16 cellular contexts compared by ENCODE assay signal in genomic region chr9:21696411-21696865, GRCh38.
DNase-seq lines count a peak whose midpoint lies in the region; ATAC-seq, FAIRE-seq and TF ChIP-seq lines count a peak whose summit lies in the region.
"Had no signal": no experiment of that assay in that cellular context is flagged by ENCODE, and none has a peak within 500 bp of the region (broad histone marks: within the 10 kb centered on the region; RNA-seq: fewer than 3 reads in every experiment).

No MANE protein-coding gene starts in this region.

- ATAC-seq in GM18517 (IDR thresholded peaks at IDR 0.05; ENCODE audit: unreplicated experiment) = no peak
- ATAC-seq: activated CD4-positive, CD25-positive, alpha-beta regulatory T cell treated with anti-CD3 and anti-CD28 coated beads, Interleukin-2, amount 50 U/mL, for 24 hours had no signal

- no peaks in the 10 kb centered on the region for H3K9me1 ChIP-seq in keratinocyte (ENCODE audit: control insufficient read depth, extremely low read depth, insufficient read depth, low read length)

- H3K4me3 ChIP-seq in cardiac fibroblast (replicated peaks in 1 of 2; ENCODE audit: low read depth in 2 of 2, low read length in 2 of 2) (no peak overlapping the region), keratinocyte (ENCODE audit: control insufficient read depth in 2 of 3, extremely low read depth in 1 of 3, insufficient read depth in 2 of 3, low read depth in 1 of 3, low read length in 3 of 3) (no peak overlapping the region)
- H3K4me3 ChIP-seq: SK-N-MC, thyroid gland had no signal

- H3K36me3 ChIP-seq in keratinocyte (ENCODE audit: control insufficient read depth in 2 of 2, extremely low read depth in 1 of 2, insufficient read depth in 2 of 2, low read length in 2 of 2) = no peaks in the 10 kb centered on the region
- H3K36me3 ChIP-seq: thyroid gland had no signal

- H4K20me1 ChIP-seq in keratinocyte (ENCODE audit: control insufficient read depth, extremely low read depth, insufficient read depth, low read length) = no peaks in the 10 kb centered on the region

- dilution Hi-C loops in keratinocyte (cut with MboI; ENCODE audit: extremely low pct_ligation_motif_present, low sequenced_read_pairs) = no loop called here

- peak; percentile 21 for TF ChIP-seq CTCF in cardiac fibroblast (IDR thresholded peaks at IDR 0.05; ENCODE audit: low read depth, low read length)
- TF ChIP-seq CTCF in keratinocyte (optimal IDR thresholded peaks at IDR 0.05 in 1 of 3, IDR thresholded peaks at IDR 0.05 in 1 of 3, conservative IDR thresholded peaks at IDR 0.05 in 1 of 3; ENCODE audit: extremely low read depth in 1 of 3, insufficient read depth in 2 of 3, low read length in 3 of 3) = peak in 2 of 3 experiments; percentile 2 to 13

- no peak overlapping the region for H3K4me2 ChIP-seq in keratinocyte (ENCODE audit: control insufficient read depth, extremely low read depth, insufficient read depth, low read depth, low read length)

- no peak overlapping the region for H3K9ac ChIP-seq in keratinocyte (ENCODE audit: control insufficient read depth, extremely low read depth, insufficient read depth, low read length)

- H3K27me3 ChIP-seq in keratinocyte (ENCODE audit: control insufficient read depth, extremely low read depth, insufficient read depth, low read length) = no peaks in the 10 kb centered on the region
- H3K27me3 ChIP-seq: thyroid gland had no signal

- H2AFZ ChIP-seq in keratinocyte (ENCODE audit: control insufficient read depth, low read length) = no peak overlapping the region

- DNase-seq in GM03348 (ENCODE audit: low spot score) = peak; percentile 10
- DNase-seq in HT1080 (ENCODE audit: low read depth) = peak; percentile 37
- DNase-seq in cardiac fibroblast (ENCODE audit: low read depth in 2 of 2) = peak; percentile 41 to 53
- no peak for DNase-seq in keratinocyte (ENCODE audit: low read depth, low spot score)
- no peak for DNase-seq in cerebellar nuclear complex (lab: John Stamatoyannopoulos, UW)
- no peak for DNase-seq in CD1c-positive myeloid dendritic cell (ENCODE audit: extremely low spot score)
- DNase-seq: activated T-cell treated with anti-CD3 and anti-CD28 coated beads, Interleukin-2, amount 50 U/mL, for 24 hours; amniotic stem cell; effector CD8-positive, alpha-beta T cell; MV-4-11; NCI-H524 had no signal

- no peak for FAIRE-seq in keratinocyte (lab: Jason Lieb, UNC)

- no peak overlapping the region for H3K27ac ChIP-seq in keratinocyte (ENCODE audit: control insufficient read depth, insufficient read depth, low read length)
- H3K27ac ChIP-seq: SK-N-MC, thyroid gland had no signal

- no peaks in the 10 kb centered on the region for H3K79me2 ChIP-seq in keratinocyte (ENCODE audit: control insufficient read depth, insufficient read depth, low read length)

- no peaks in the 10 kb centered on the region for H3K4me1 ChIP-seq in keratinocyte (ENCODE audit: control insufficient read depth, extremely low read depth, insufficient read depth, low read length)
- H3K4me1 ChIP-seq: Caco-2, thyroid gland had no signal

- H3K9me3 ChIP-seq in keratinocyte (ENCODE audit: control insufficient read depth, low read depth, low read length) = no peaks in the 10 kb centered on the region
- H3K9me3 ChIP-seq: Caco-2, thyroid gland had no signal

Comparison
In these comparisons a context has a peak if more than half of its experiments do, and no peak if none do; other contexts are left out.
1. DNase-seq: peak in GM03348 (single experiment), HT1080 (single experiment) and cardiac fibroblast (2 of 2); none in keratinocyte (single experiment), cerebellar nuclear complex (0 of 2) and CD1c-positive myeloid dendritic cell (single experiment).